ENCODE assay signal across 3 cellular contexts in the genomic region with DNA sequence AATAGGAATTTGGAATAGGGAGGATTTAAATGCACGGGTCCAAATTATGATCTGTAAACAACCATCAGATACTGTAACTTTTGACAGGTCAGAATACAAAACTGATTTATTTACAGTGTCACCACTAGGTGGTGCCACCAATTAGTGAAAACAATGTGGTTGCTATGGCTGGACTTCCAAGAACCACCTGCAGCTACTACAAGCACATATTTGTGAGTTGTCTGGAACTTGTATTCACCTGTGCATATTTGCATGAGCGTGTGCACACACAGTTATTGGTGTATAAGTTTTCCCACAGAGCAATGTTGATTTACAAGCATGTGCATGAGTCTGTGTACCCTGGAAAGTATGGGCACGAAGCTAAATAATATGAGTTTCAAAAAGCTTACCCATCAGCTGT.
TF ChIP-seq lines count a peak whose summit lies in the region.

No MANE protein-coding gene starts in this region.

TF ChIP-seq in SK-N-SH, 30 proteins besides CTCF, POLR2A, EP300 and RAD21:
- TF ChIP-seq EZH2phosphoT487 (IDR thresholded peaks at IDR 0.05; ENCODE audit: borderline replicate concordance, low read depth): no peak
- TF ChIP-seq NRF1 (IDR thresholded peaks at IDR 0.05; ENCODE audit: low read depth, low read length): no peak
- no peak for TF ChIP-seq GABPA (IDR thresholded peaks at IDR 0.05; ENCODE audit: low read depth)
- TF ChIP-seq RFX5 (IDR thresholded peaks at IDR 0.05; ENCODE audit: low read length): no peak
- no peak for TF ChIP-seq MEF2A (IDR thresholded peaks at IDR 0.05; ENCODE audit: borderline replicate concordance, low read depth)
- peak; percentile 69 for TF ChIP-seq SMC3 (IDR thresholded peaks at IDR 0.05; ENCODE audit: low read depth, low read length)
- TF ChIP-seq, protein P1, sequence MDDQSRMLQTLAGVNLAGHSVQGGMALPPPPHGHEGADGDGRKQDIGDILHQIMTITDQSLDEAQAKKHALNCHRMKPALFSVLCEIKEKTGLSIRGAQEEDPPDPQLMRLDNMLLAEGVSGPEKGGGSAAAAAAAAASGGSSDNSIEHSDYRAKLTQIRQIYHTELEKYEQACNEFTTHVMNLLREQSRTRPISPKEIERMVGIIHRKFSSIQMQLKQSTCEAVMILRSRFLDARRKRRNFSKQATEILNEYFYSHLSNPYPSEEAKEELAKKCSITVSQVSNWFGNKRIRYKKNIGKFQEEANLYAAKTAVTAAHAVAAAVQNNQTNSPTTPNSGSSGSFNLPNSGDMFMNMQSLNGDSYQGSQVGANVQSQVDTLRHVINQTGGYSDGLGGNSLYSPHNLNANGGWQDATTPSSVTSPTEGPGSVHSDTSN (IDR thresholded peaks at IDR 0.05): no peak
- 0 out of 2 replicates have a peak, but pooled peaks have one; percentile 28 for TF ChIP-seq RCOR1 (IDR thresholded peaks at IDR 0.05; ENCODE audit: low read length)
- TF ChIP-seq, protein P2, sequence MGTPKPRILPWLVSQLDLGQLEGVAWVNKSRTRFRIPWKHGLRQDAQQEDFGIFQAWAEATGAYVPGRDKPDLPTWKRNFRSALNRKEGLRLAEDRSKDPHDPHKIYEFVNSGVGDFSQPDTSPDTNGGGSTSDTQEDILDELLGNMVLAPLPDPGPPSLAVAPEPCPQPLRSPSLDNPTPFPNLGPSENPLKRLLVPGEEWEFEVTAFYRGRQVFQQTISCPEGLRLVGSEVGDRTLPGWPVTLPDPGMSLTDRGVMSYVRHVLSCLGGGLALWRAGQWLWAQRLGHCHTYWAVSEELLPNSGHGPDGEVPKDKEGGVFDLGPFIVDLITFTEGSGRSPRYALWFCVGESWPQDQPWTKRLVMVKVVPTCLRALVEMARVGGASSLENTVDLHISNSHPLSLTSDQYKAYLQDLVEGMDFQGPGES (IDR thresholded peaks at IDR 0.05; ENCODE audit: low read depth, low read length): no peak
- TF ChIP-seq ELF1 (IDR thresholded peaks at IDR 0.05): no peak
- TF ChIP-seq GATA2 (CRISPR knock-in tag; IDR thresholded peaks at IDR 0.05): no peak

TF ChIP-seq in SK-N-SH treated with all-trans-retinoic acid at 6 μM for 48 hours, 23 proteins besides CTCF, POLR2A, EP300 and RAD21:
- TF ChIP-seq SNAI2 (CRISPR knock-in tag; IDR thresholded peaks at IDR 0.05) (no peak), PPARA (CRISPR knock-in tag; IDR thresholded peaks at IDR 0.05; ENCODE audit: borderline replicate concordance) (no peak), CSDC2 (CRISPR knock-in tag; IDR thresholded peaks at IDR 0.05) (no peak), ARNTL (CRISPR knock-in tag; IDR thresholded peaks at IDR 0.05; ENCODE audit: borderline replicate concordance, low read depth) (no peak), TOX (CRISPR knock-in tag; IDR thresholded peaks at IDR 0.05; ENCODE audit: borderline replicate concordance) (no peak), BACH2 (CRISPR knock-in tag; IDR thresholded peaks at IDR 0.05; ENCODE audit: borderline replicate concordance) (no peak), ZNF565 (CRISPR knock-in tag; conservative IDR thresholded peaks at IDR 0.05; ENCODE audit: low read depth) (no peak), ZC3H10 (CRISPR knock-in tag; IDR thresholded peaks at IDR 0.05) (no peak), ZNF70 (CRISPR knock-in tag; IDR thresholded peaks at IDR 0.05) (no peak), GLIS3 (CRISPR knock-in tag; IDR thresholded peaks at IDR 0.05) (no peak), OSR1 (CRISPR knock-in tag; IDR thresholded peaks at IDR 0.05) (no peak), RARB (CRISPR knock-in tag; IDR thresholded peaks at IDR 0.05) (no peak)
- TF ChIP-seq, protein P3, sequence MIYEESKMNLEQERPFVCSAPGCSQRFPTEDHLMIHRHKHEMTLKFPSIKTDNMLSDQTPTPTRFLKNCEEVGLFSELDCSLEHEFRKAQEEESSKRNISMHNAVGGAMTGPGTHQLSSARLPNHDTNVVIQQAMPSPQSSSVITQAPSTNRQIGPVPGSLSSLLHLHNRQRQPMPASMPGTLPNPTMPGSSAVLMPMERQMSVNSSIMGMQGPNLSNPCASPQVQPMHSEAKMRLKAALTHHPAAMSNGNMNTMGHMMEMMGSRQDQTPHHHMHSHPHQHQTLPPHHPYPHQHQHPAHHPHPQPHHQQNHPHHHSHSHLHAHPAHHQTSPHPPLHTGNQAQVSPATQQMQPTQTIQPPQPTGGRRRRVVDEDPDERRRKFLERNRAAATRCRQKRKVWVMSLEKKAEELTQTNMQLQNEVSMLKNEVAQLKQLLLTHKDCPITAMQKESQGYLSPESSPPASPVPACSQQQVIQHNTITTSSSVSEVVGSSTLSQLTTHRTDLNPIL (CRISPR knock-in tag; IDR thresholded peaks at IDR 0.05; ENCODE audit: low read depth): no peak
- TF ChIP-seq, protein P4, sequence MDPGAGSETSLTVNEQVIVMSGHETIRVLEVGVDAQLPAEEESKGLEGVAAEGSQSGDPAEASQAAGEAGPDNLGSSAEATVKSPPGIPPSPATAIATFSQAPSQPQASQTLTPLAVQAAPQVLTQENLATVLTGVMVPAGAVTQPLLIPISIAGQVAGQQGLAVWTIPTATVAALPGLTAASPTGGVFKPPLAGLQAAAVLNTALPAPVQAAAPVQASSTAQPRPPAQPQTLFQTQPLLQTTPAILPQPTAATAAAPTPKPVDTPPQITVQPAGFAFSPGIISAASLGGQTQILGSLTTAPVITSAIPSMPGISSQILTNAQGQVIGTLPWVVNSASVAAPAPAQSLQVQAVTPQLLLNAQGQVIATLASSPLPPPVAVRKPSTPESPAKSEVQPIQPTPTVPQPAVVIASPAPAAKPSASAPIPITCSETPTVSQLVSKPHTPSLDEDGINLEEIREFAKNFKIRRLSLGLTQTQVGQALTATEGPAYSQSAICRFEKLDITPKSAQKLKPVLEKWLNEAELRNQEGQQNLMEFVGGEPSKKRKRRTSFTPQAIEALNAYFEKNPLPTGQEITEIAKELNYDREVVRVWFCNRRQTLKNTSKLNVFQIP (CRISPR knock-in tag; IDR thresholded peaks at IDR 0.05; ENCODE audit: borderline replicate concordance, low read depth): no peak
TF ChIP-seq in SK-N-SH treated with all-trans-retinoic acid at 6 μM for 48 hours: peak in this region for 0.

TF ChIP-seq in GM12878, 131 proteins besides CTCF, POLR2A, EP300 and RAD21:
- TF ChIP-seq BHLHE40 (IDR thresholded peaks at IDR 0.05; ENCODE audit: borderline replicate concordance in 1 of 2, low read depth in 2 of 2, low read length in 1 of 2) (no peak), SPI1 (IDR thresholded peaks at IDR 0.05; ENCODE audit: borderline replicate concordance, insufficient read depth, low read depth, low read length) (no peak), SMC3 (IDR thresholded peaks at IDR 0.05; ENCODE audit: borderline replicate concordance, low read length) (peak; percentile 45; the same call in 1 of the 2 replicates), MEF2A (IDR thresholded peaks at IDR 0.05; ENCODE audit: insufficient read depth, low read depth, low read length) (no peak), SIN3A (IDR thresholded peaks at IDR 0.05; ENCODE audit: low read depth, low read length) (no peak), STAT3 (IDR thresholded peaks at IDR 0.05; ENCODE audit: low read depth, low read length) (no peak), TARDBP (IDR thresholded peaks at IDR 0.05; ENCODE audit: borderline replicate concordance) (no peak)
- TF ChIP-seq, protein P5, sequence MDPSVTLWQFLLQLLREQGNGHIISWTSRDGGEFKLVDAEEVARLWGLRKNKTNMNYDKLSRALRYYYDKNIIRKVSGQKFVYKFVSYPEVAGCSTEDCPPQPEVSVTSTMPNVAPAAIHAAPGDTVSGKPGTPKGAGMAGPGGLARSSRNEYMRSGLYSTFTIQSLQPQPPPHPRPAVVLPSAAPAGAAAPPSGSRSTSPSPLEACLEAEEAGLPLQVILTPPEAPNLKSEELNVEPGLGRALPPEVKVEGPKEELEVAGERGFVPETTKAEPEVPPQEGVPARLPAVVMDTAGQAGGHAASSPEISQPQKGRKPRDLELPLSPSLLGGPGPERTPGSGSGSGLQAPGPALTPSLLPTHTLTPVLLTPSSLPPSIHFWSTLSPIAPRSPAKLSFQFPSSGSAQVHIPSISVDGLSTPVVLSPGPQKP (IDR thresholded peaks at IDR 0.05; ENCODE audit: low read depth, low read length): no peak
- TF ChIP-seq, protein P6, sequence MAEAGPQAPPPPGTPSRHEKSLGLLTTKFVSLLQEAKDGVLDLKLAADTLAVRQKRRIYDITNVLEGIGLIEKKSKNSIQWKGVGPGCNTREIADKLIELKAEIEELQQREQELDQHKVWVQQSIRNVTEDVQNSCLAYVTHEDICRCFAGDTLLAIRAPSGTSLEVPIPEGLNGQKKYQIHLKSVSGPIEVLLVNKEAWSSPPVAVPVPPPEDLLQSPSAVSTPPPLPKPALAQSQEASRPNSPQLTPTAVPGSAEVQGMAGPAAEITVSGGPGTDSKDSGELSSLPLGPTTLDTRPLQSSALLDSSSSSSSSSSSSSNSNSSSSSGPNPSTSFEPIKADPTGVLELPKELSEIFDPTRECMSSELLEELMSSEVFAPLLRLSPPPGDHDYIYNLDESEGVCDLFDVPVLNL (IDR thresholded peaks at IDR 0.05; ENCODE audit: low read depth, low read length): no peak
